In the genomic region with DNA sequence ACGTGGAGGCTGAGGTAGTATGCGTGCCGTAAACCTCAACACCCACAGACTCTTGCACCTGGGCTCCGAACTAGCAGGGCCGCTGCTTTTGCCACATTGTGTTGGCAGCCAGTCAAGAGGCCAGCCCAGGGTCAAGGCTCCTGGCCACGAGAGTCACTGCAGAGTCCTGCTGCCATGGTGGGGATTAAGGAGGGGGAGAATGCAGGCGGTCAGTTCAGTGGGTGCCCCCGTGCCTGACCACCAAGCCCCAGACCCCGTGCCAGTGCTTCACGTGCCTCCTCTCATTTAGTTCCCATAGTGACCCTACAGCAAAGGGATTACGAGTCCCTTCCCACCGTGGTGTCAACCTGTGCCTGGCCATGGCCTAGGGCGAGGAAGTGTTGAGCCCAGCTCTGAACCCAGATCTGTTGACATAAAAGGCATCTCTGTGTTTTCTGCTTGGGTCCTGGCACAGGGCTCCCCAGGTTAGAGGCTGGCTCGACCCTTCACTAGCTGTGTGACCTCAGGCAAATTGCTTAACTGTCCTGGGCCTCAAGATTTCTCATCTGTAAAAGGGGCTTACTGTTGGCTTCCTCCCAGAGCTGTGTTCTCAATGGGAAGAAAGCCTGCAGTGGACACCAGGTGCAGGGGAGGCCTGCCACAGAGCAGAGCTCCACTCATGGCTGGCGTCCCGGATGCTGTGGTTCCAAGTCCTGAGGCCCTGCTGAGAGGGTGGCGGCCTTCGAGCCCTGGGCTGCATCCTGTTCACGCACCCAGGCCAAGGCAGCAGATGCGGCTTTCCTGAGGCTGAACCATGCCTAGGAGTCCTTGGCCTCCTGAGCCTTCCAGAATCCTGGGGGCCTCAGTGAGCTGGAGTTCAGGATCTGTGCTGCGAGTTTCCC, we compare ENCODE assay signal across 15 cellular contexts. TPM values are rescaled to one million over a fixed set of nuclear protein-coding genes. Genes with fewer than 3 reads are reported as not detected.
DNase-seq lines count a peak whose midpoint lies in the region; ATAC-seq, FAIRE-seq and TF ChIP-seq lines count a peak whose summit lies in the region.
"Had no signal": no experiment of that assay in that cellular context is flagged by ENCODE, and none has a peak within 500 bp of the region (broad histone marks: within the 10 kb centered on the region; RNA-seq: fewer than 3 reads in every experiment).

No MANE protein-coding gene starts in this region.

- H3K56ac ChIP-seq in H1 (replicated peaks; ENCODE audit: insufficient read length, low read depth, low read length), result no peak overlapping the region

- H3K27ac Mint-ChIP-seq in naive thymus-derived CD8-positive, alpha-beta T cell, result peak overlapping the region in 3 of 10 donors; percentile 35 to 62 (median 44)

- TF ChIP-seq POLR2A in H1 (IDR thresholded peaks at IDR 0.05; ENCODE audit: control extremely low read depth in 1 of 2, low read depth in 2 of 2, low read length in 2 of 2), result no peak

- H3K14ac ChIP-seq in H1 (ENCODE audit: insufficient read length), result no peak overlapping the region

- H3K4me2 ChIP-seq in H1 (ENCODE audit: insufficient read depth in 1 of 2, low read depth in 2 of 2, low read length in 2 of 2), result no peak overlapping the region
- no peak overlapping the region for H3K4me2 ChIP-seq in OCI-LY7 (ENCODE audit: low read length)

- H3K27me3 Mint-ChIP-seq in naive thymus-derived CD8-positive, alpha-beta T cell, result no peaks in the 10 kb centered on the region

- no TSS peak for BruUV-seq in Panc1 (replicated peaks; lab: Mats Ljungman, UMichigan)
- BruUV-seq in OCI-LY7 (replicated peaks; lab: Mats Ljungman, UMichigan), result no TSS peak

- H3K36me3 Mint-ChIP-seq in naive thymus-derived CD8-positive, alpha-beta T cell, result no peaks in the 10 kb centered on the region

- no peaks in the 10 kb centered on the region for H3K27me3 ChIP-seq in Panc1 (ENCODE audit: control insufficient read depth, insufficient read depth, low read length)
- H3K27me3 ChIP-seq in H1 (replicated peaks in 1 of 4; ENCODE audit: control insufficient read depth in 3 of 4, extremely low read depth in 1 of 4, insufficient read depth in 3 of 4, low read length in 3 of 4), result no peaks in the 10 kb centered on the region
- H3K27me3 ChIP-seq: SJSA1 had no signal

- no peak overlapping the region for H2AK5ac ChIP-seq in H1 (ENCODE audit: low read depth, low read length)

- 91% methylated on average over 21 of the region's 21 CpGs; no CpG with 5 or more reads in 1 of the 2 experiments for WGBS in H1 (ENCODE audit: extremely low coverage in 1 of 2, insufficient coverage in 1 of 2, insufficient read length in 1 of 2, insufficient replicate concordance in 2 of 2, low coverage in 1 of 2, low lambda C conversion rate in 2 of 2, missing lambda C conversion rate in 1 of 2), 2 experiments

- in situ Hi-C loops in Panc1 (cut with HindIII; ENCODE audit: low pct_unique_long_range_greater_than_20kb, low sequenced_read_pairs), result no loop called here

- H2AFZ ChIP-seq in H1 (ENCODE audit: low read length), result no peak overlapping the region
- no peak overlapping the region for H2AFZ ChIP-seq in OCI-LY7 (ENCODE audit: low read length)
- H2AFZ ChIP-seq: parathyroid adenoma had no signal

- POLR2A ChIA-PET in Panc1 (lab: Charles Lee) (interaction anchor here (0.7 kb wide), 1 partner anchor 8 kb away, joined by 4 read pairs; no protein-coding TSS in a partner anchor), H1 (lab: Charles Lee; ENCODE audit: partially characterized antibody) (interaction anchor here (1.1 kb wide), 1 partner anchor 29 kb away, joined by 3 read pairs; no protein-coding TSS in a partner anchor), OCI-LY7 (lab: Charles Lee) (interaction anchor here (0.5 kb wide), 1 partner anchor 865 kb away, joined by 8 read pairs; no protein-coding TSS in a partner anchor)
- POLR2A ChIA-PET in naive thymus-derived CD8-positive, alpha-beta T cell (lab: Charles Lee), result interaction anchor here (0.6 kb wide), 1 partner anchor 27 kb away, joined by 3 read pairs; no protein-coding TSS in a partner anchor

- peaks cover 1 to 26% (median 14%) of the 10 kb centered on the region in 4 donors for H3K4me1 Mint-ChIP-seq in naive thymus-derived CD8-positive, alpha-beta T cell

- H3K36me3 ChIP-seq in Panc1 (ENCODE audit: control insufficient read depth, insufficient read depth, low read length) (no peaks in the 10 kb centered on the region), H1 (ENCODE audit: control insufficient read depth in 2 of 4, insufficient read depth in 4 of 4, low read length in 3 of 4) (no peaks in the 10 kb centered on the region), OCI-LY7 (ENCODE audit: insufficient read depth, low read length) (no peaks in the 10 kb centered on the region)
- H3K36me3 ChIP-seq: SJSA1 had no signal

- H3K9ac ChIP-seq in H1 (replicated peaks in 1 of 4; ENCODE audit: extremely low read depth in 1 of 4, low read depth in 3 of 4, low read length in 3 of 4), result no peak overlapping the region
- H3K9ac ChIP-seq: parathyroid adenoma had no signal

- no peaks in the 10 kb centered on the region for H3K9me3 ChIP-seq in Panc1 (ENCODE audit: control insufficient read depth, insufficient read depth, low read depth, low read length)
- H3K9me3 ChIP-seq in H1 (ENCODE audit: insufficient read depth in 2 of 2, low read depth in 1 of 2, low read length in 1 of 2), result no peaks in the 10 kb centered on the region
- H3K9me3 ChIP-seq in OCI-LY7 (ENCODE audit: low read length), result no peaks in the 10 kb centered on the region
- H3K9me3 ChIP-seq: SJSA1 had no signal

- TF ChIP-seq EP300 in H1 (IDR thresholded peaks at IDR 0.05; ENCODE audit: borderline replicate concordance in 1 of 2, low read depth in 2 of 2, low read length in 2 of 2), result no peak

- H3K27ac ChIP-seq in Panc1 (ENCODE audit: low read length), result no peak overlapping the region
- H3K27ac ChIP-seq in H1 (ENCODE audit: low read depth, low read length), result no peak overlapping the region
- H3K27ac ChIP-seq in OCI-LY7 (ENCODE audit: low read depth, low read length, poor library complexity, severe bottlenecking), result no peak overlapping the region
- H3K27ac ChIP-seq: parathyroid adenoma, SJSA1 had no signal

- H3K4ac ChIP-seq in H1 (replicated peaks; ENCODE audit: insufficient read length, low read depth, low read length), result no peak overlapping the region

- H3K23me2 ChIP-seq in H1 (ENCODE audit: low read depth, low read length), result no peaks in the 10 kb centered on the region

- no peaks in the 10 kb centered on the region; the same call in 1 of the 2 replicates for H3K79me1 ChIP-seq in H1 (ENCODE audit: low read depth, low read length)

- H4K91ac ChIP-seq in H1 (replicated peaks; ENCODE audit: insufficient read length, low read length), result no peak overlapping the region

- H3K4me3 ChIP-seq in Panc1 (ENCODE audit: low read depth in 2 of 2, low read length in 2 of 2), result no peak overlapping the region
- no peak overlapping the region for H3K4me3 ChIP-seq in H1 (ENCODE audit: extremely low read depth in 1 of 4, insufficient read depth in 2 of 4, low read depth in 3 of 4, low read length in 4 of 4)
- H3K4me3 ChIP-seq in OCI-LY7 (ENCODE audit: low read depth, low read length, poor library complexity, severe bottlenecking), result no peak overlapping the region
- H3K4me3 ChIP-seq: GM12878, SJSA1 had no signal

- H3K18ac ChIP-seq in H1 (ENCODE audit: extremely low read depth, low read length), result no peak overlapping the region

- H3K9me3 Mint-ChIP-seq in naive thymus-derived CD8-positive, alpha-beta T cell, result no peaks in the 10 kb centered on the region

- peak; percentile 41 for DNase-seq in EH (ENCODE audit: low read depth)
- DNase-seq in Panc1 (ENCODE audit: low read depth, low spot score), result no peak
- DNase-seq in H1 (ENCODE audit: low read depth in 1 of 2, low spot score in 2 of 2), result no peak
- DNase-seq in naive thymus-derived CD8-positive, alpha-beta T cell, result peak in 2 of 10 donors; percentile 10 to 17
- DNase-seq in OCI-LY7 (ENCODE audit: low spot score), result no peak
- no peak for DNase-seq in stimulated activated CD4-positive, alpha-beta T cell treated with anti-CD3 and anti-CD28 coated beads, Interleukin-15, amount 100 ng/mL, for 24 hours
- DNase-seq: DMS79, Karpas-422, NCI-H187, NCI-H526 had no signal

- H4K20me1 ChIP-seq in H1 (replicated peaks in 1 of 2; ENCODE audit: control insufficient read depth in 1 of 2, insufficient read depth in 2 of 2, low read length in 2 of 2) (no peaks in the 10 kb centered on the region), OCI-LY7 (ENCODE audit: insufficient read depth, low read length) (no peaks in the 10 kb centered on the region)

- TF ChIP-seq RAD21 in H1 (IDR thresholded peaks at IDR 0.05 in 1 of 2, conservative IDR thresholded peaks at IDR 0.05 in 1 of 2; ENCODE audit: low read depth in 2 of 2, low read length in 2 of 2), result no peak

- FAIRE-seq in H1 (lab: Jason Lieb, UNC), result no peak
- FAIRE-seq: GM12878 had no signal

- H2BK15ac ChIP-seq in H1 (ENCODE audit: low read length), result no peak overlapping the region

- CTCF ChIA-PET in Panc1 (lab: Charles Lee) (no interaction called here), H1 (lab: Charles Lee; ENCODE audit: partially characterized antibody) (interaction anchor here (0.7 to 1.7 kb wide), 8 partner anchors 11 to 216 kb away, joined by 3 to 9 read pairs (median 3); no protein-coding TSS in a partner anchor), OCI-LY7 (lab: Charles Lee; ENCODE audit: unreplicated experiment) (interaction anchor here (0.6 kb wide), 1 partner anchor 193 kb away, joined by 4 read pairs; no protein-coding TSS in a partner anchor)

- TF ChIP-seq CTCF in Panc1 (IDR thresholded peaks at IDR 0.05) (no peak), H1 (IDR thresholded peaks at IDR 0.05; ENCODE audit: control extremely low read depth in 1 of 3, insufficient read depth in 1 of 3, low read depth in 1 of 3, low read length in 3 of 3) (no peak), OCI-LY7 (conservative IDR thresholded peaks at IDR 0.05; ENCODE audit: low read length) (no peak)

- no peak overlapping the region; the same call in 1 of the 2 replicates for H2BK12ac ChIP-seq in H1 (ENCODE audit: low read depth, low read length)

- H3K79me2 ChIP-seq in H1 (ENCODE audit: control insufficient read depth in 1 of 2, insufficient read depth in 2 of 2, low read length in 2 of 2), result no peaks in the 10 kb centered on the region
- no peaks in the 10 kb centered on the region for H3K79me2 ChIP-seq in OCI-LY7 (ENCODE audit: insufficient read depth, low read depth, low read length)
- H3K79me2 ChIP-seq: parathyroid adenoma had no signal

- no peak overlapping the region for H4K8ac ChIP-seq in H1 (ENCODE audit: extremely low read depth, insufficient read depth, low read length)

- no peaks in the 10 kb centered on the region for H3K9me2 ChIP-seq in OCI-LY7 (ENCODE audit: insufficient read depth, low read length)

- intact Hi-C loops in Panc1 (cut with micrococcal nuclease; ENCODE audit: unreplicated experiment) (no loop called here), OCI-LY7 (cut with micrococcal nuclease; ENCODE audit: unreplicated experiment) (no loop called here)

- peak overlapping the region; percentile 35; the same call in 1 of the 2 replicates for H2BK5ac ChIP-seq in H1 (ENCODE audit: low read depth, low read length)

- ATAC-seq in Panc1 (peak; percentile 59), HG03521 (IDR thresholded peaks at IDR 0.05; ENCODE audit: unreplicated experiment) (no peak)
- peak; percentile 44 to 71 for ATAC-seq in naive thymus-derived CD8-positive, alpha-beta T cell
- no peak for ATAC-seq in activated CD4-positive, CD25-positive, alpha-beta regulatory T cell treated with anti-CD3 and anti-CD28 coated beads, Interleukin-2, amount 50 U/mL, for 24 hours
- ATAC-seq: GM12878 had no signal

- H2BK120ac ChIP-seq in H1 (replicated peaks; ENCODE audit: low read depth, low read length), result no peak overlapping the region

- no peak overlapping the region for H4K5ac ChIP-seq in H1 (ENCODE audit: insufficient read length, low read depth, low read length)

- H3K4me3 Mint-ChIP-seq in naive thymus-derived CD8-positive, alpha-beta T cell, result peak overlapping the region in 2 of 10 donors; percentile 4 to 20

- H3K23ac ChIP-seq in H1 (ENCODE audit: insufficient read length), result no peak overlapping the region

- H3K4me1 ChIP-seq in Panc1 (ENCODE audit: control insufficient read depth, insufficient read depth, low read length) (no peaks in the 10 kb centered on the region), H1 (replicated peaks in 1 of 4; ENCODE audit: control insufficient read depth in 3 of 4, insufficient read depth in 4 of 4, low read length in 3 of 4) (no peaks in the 10 kb centered on the region), OCI-LY7 (ENCODE audit: insufficient read depth, low read length, poor library complexity, severe bottlenecking) (no peaks in the 10 kb centered on the region)
- H3K4me1 ChIP-seq: SJSA1 had no signal

- H2BK20ac ChIP-seq in H1 (ENCODE audit: low read length), result no peak overlapping the region

RNA-seq across cellular contexts. Expression of a gene that starts 32.8 kb away (rescaled TPM):
- total RNA-seq in Panc1 (2021; ENCODE audit: unreplicated experiment) (0.44 TPM), OCI-LY7 (2022) (not detected in 2 replicates)
- 0.87 TPM for polyA plus RNA-seq in Panc1 (2012; ENCODE audit: insufficient read length)
- 15.5 and 17.4 TPM in 2 replicates for total RNA-seq in H1 (2021; fragmentation: NEBNext Ultra II Directional; extraction: Animal tissue kit (Norgen Biotek cat#: 25700))
- polyA plus RNA-seq in H1 (2011; rRNA removed), result 24.2 and 26.5 TPM in 2 replicates
- polyA plus RNA-seq in H1 (2011; cell fraction: cytosol; rRNA removed), result 18.1 TPM
- 23.2 TPM for polyA plus RNA-seq in H1 (2011; cell fraction: nucleus; rRNA removed)
- 7.5 to 15.3 TPM (median 12.9 TPM) in 4 replicates for polyA plus RNA-seq in H1 (2012, experiment 1 of 2)
- 12.0 TPM for polyA plus RNA-seq in H1 (2012, experiment 2 of 2)
- polyA plus RNA-seq in H1 (2013, experiment 1 of 2), result 42.7 TPM
- 31.4 TPM for polyA plus RNA-seq in H1 (2013, experiment 2 of 2)
- polyA minus RNA-seq in H1 (2011; rRNA and poly(A)+ RNA removed), result 9.5 and 12.2 TPM in 2 replicates
- 17.5 TPM for polyA minus RNA-seq in H1 (2011; cell fraction: cytosol; rRNA and poly(A)+ RNA removed)
- polyA minus RNA-seq in H1 (2011; cell fraction: nucleus; rRNA and poly(A)+ RNA removed), result 6.6 TPM
- total RNA-seq in naive thymus-derived CD8-positive, alpha-beta T cell, result 1 to 10 TPM; 6.3 to 9.5 TPM
- 10 to 100 TPM; 15.8 to 33.7 (median 20.3) TPM for polyA plus RNA-seq in naive thymus-derived CD8-positive, alpha-beta T cell
- not detected in 2 replicates for total RNA-seq in OCI-LY7 (2014; rRNA removed; shearing (Covaris generic))

Comparison
In these comparisons a context has a peak if more than half of its experiments do, and no peak if none do; other contexts are left out.
1. ATAC-seq: peak in Panc1 (single experiment) and naive thymus-derived CD8-positive, alpha-beta T cell (2 of 2); none in HG03521 (single experiment) and activated CD4-positive, CD25-positive, alpha-beta regulatory T cell treated with anti-CD3 and anti-CD28 coated beads, Interleukin-2, amount 50 U/mL, for 24 hours (0 of 2).